Comparison of ENCODE assay signal across 1 cellular context in genomic region chr1:20640183-20640597, GRCh38.
TF ChIP-seq lines count a peak whose summit lies in the region.

No MANE protein-coding gene starts in this region.

TF ChIP-seq in HCT116, 20 proteins besides CTCF, POLR2A, EP300 and RAD21 (continued from another document):
- no peak for TF ChIP-seq SIN3A (IDR thresholded peaks at IDR 0.05; ENCODE audit: low read depth)
- no peak for TF ChIP-seq EZH2 (IDR thresholded peaks at IDR 0.05)
- no peak for TF ChIP-seq REST (IDR thresholded peaks at IDR 0.05; ENCODE audit: low read depth)
- TF ChIP-seq SRF (IDR thresholded peaks at IDR 0.05; ENCODE audit: low read depth) = no peak
- TF ChIP-seq SP1 (IDR thresholded peaks at IDR 0.05; ENCODE audit: low read depth) = no peak
- no peak for TF ChIP-seq POLR2AphosphoS5 (IDR thresholded peaks at IDR 0.05; ENCODE audit: low read depth, low read length)
- no peak for TF ChIP-seq ATF3 (IDR thresholded peaks at IDR 0.05)
